Comparison of ENCODE assay signal across 25 cellular contexts in genomic region chr5:175250426-175250825, GRCh38.
"Had no signal": no experiment of that assay in that cellular context is flagged by ENCODE, and none has a peak within 500 bp of the region (broad histone marks: within the 10 kb centered on the region; RNA-seq: fewer than 3 reads in every experiment).

No MANE protein-coding gene starts in this region.

- H3K36me3 Mint-ChIP-seq: mesothelial cell of epicardium; naive B cell; natural killer cell; stimulated activated naive B cell treated with anti-CD40 and anti-IgM and Interleukin-4, amounts not matched to agents 10 μg/mL and 1 μg/mL and 100 μg/mL, for 72 hours had no signal

- H3K27ac ChIP-seq: left ventricle myocardium inferior, pancreas, skin epidermis, stomach, testis, thyroid gland, transverse colon, upper lobe of left lung, vagina had no signal

- FAIRE-seq: pancreas had no signal

- H3K9me3 ChIP-seq: left ventricle myocardium inferior, pancreas, stomach, testis, thyroid gland, transverse colon, upper lobe of left lung, vagina had no signal

- DNase-seq: islet precursor cell; left ventricle myocardium inferior; mesendoderm; naive B cell; natural killer cell; nephron progenitor cell; pancreas; right cardiac atrium; stimulated activated CD4-positive, alpha-beta T cell treated with anti-CD3 and anti-CD28 coated beads, Interleukin-12 subunit alpha, Interleukin-12 subunit beta, amount 100 ng/mL, for 4 hours; stimulated activated CD4-positive, alpha-beta T cell treated with anti-CD3 and anti-CD28 coated beads, Interleukin-15, amount 100 ng/mL, for 24 hours; stimulated activated CD4-positive, alpha-beta T cell treated with anti-CD3 and anti-CD28 coated beads, Interleukin-2, amount 100 ng/mL, for 24 hours; stimulated activated CD4-positive, alpha-beta T cell treated with anti-CD3 and anti-CD28 coated beads, Interleukin-4, amount 100 ng/mL, for 1 hour; stimulated activated naive B cell treated with anti-CD40 and anti-IgM and Interleukin-4, amounts not matched to agents 10 μg/mL and 1 μg/mL and 100 μg/mL, for 72 hours; stimulated activated naive CD8-positive, alpha-beta T cell treated with anti-CD3 and anti-CD28 coated beads, Interleukin-15, Interleukin-2, amounts not matched to agents 100 U/mL and 50 U/mL, for 24 hours; stomach; testis; thyroid gland; transverse colon; upper lobe of left lung had no signal

- H3K36me3 ChIP-seq: left ventricle myocardium inferior, pancreas, stomach, thyroid gland, transverse colon, upper lobe of left lung, vagina had no signal

- ATAC-seq: natural killer cell; pancreas; right cardiac atrium; sciatic nerve; stimulated activated naive B cell treated with anti-CD40 and anti-IgM and Interleukin-4, amounts not matched to agents 10 μg/mL and 1 μg/mL and 100 μg/mL, for 72 hours; stimulated activated naive CD8-positive, alpha-beta T cell treated with anti-CD3 and anti-CD28 coated beads, Interleukin-15, Interleukin-2, amounts not matched to agents 100 U/mL and 50 U/mL, for 24 hours had no signal

- H3K27me3 ChIP-seq: pancreas, stomach, testis, thyroid gland, transverse colon, upper lobe of left lung, vagina had no signal

- H3K9me3 Mint-ChIP-seq: mesothelial cell of epicardium, nephron progenitor cell had no signal

- H3K4me1 ChIP-seq: pancreas, testis, thyroid gland had no signal

- H3K27ac Mint-ChIP-seq: mesothelial cell of epicardium; naive B cell; natural killer cell; nephron progenitor cell; progenitor cell of endocrine pancreas; stimulated activated naive B cell treated with anti-CD40 and anti-IgM and Interleukin-4, amounts not matched to agents 10 μg/mL and 1 μg/mL and 100 μg/mL, for 72 hours had no signal

- H3K4me3 Mint-ChIP-seq: mesothelial cell of epicardium; naive B cell; natural killer cell; nephron progenitor cell; stimulated activated naive B cell treated with anti-CD40 and anti-IgM and Interleukin-4, amounts not matched to agents 10 μg/mL and 1 μg/mL and 100 μg/mL, for 72 hours had no signal

- H3K4me3 ChIP-seq: left ventricle myocardium inferior, lung, pancreas, skin epidermis, stomach, testis, thyroid gland, transverse colon, upper lobe of left lung, vagina had no signal

- H3K4me1 Mint-ChIP-seq: naive B cell; natural killer cell; nephron progenitor cell; stimulated activated naive B cell treated with anti-CD40 and anti-IgM and Interleukin-4, amounts not matched to agents 10 μg/mL and 1 μg/mL and 100 μg/mL, for 72 hours had no signal
